In genomic region chr19:45455707-45456499, GRCh38 we compare ENCODE assay signal across 8 cellular contexts. TPM values are rescaled to one million over a fixed set of nuclear protein-coding genes. Genes with fewer than 3 reads are reported as not detected.
DNase-seq lines count a peak whose midpoint lies in the region; ATAC-seq lines count a peak whose summit lies in the region.

No MANE protein-coding gene starts in this region.

- intact Hi-C loops in left cardiac atrium (cut with DNase I), result no loop called here

- peak; percentile 89 for ATAC-seq in activated naive CD8-positive, alpha-beta T cell treated with anti-CD3 and anti-CD28 coated beads, Interleukin-2, amount 50 U/mL, for 24 hours
- ATAC-seq in left cardiac atrium (peak; percentile 90 to 93), GM18511 (IDR thresholded peaks at IDR 0.05; ENCODE audit: unreplicated experiment) (no peak)

- peak overlapping the region; percentile 38 for H3K4me3 Mint-ChIP-seq in activated naive CD8-positive, alpha-beta T cell treated with anti-CD3 and anti-CD28 coated beads, Interleukin-2, amount 50 U/mL, for 24 hours

- H3K27me3 Mint-ChIP-seq in activated naive CD8-positive, alpha-beta T cell treated with anti-CD3 and anti-CD28 coated beads, Interleukin-2, amount 50 U/mL, for 24 hours, result peaks cover 2% of the 10 kb centered on the region

- peak overlapping the region; percentile 87 for H3K27ac Mint-ChIP-seq in activated naive CD8-positive, alpha-beta T cell treated with anti-CD3 and anti-CD28 coated beads, Interleukin-2, amount 50 U/mL, for 24 hours

- H3K36me3 Mint-ChIP-seq in activated naive CD8-positive, alpha-beta T cell treated with anti-CD3 and anti-CD28 coated beads, Interleukin-2, amount 50 U/mL, for 24 hours (ENCODE audit: low read depth), result peaks cover 2% of the 10 kb centered on the region

- H3K9me3 Mint-ChIP-seq in activated naive CD8-positive, alpha-beta T cell treated with anti-CD3 and anti-CD28 coated beads, Interleukin-2, amount 50 U/mL, for 24 hours, result no peaks in the 10 kb centered on the region

- peaks cover 35% of the 10 kb centered on the region for H3K4me1 Mint-ChIP-seq in activated naive CD8-positive, alpha-beta T cell treated with anti-CD3 and anti-CD28 coated beads, Interleukin-2, amount 50 U/mL, for 24 hours

- DNase-seq in C1 segment of cervical spinal cord (lab: John Stamatoyannopoulos, UW) (peak in 10 of 14 donors; percentile 11 to 66 (median 24)), HCEC 1CT (peak; percentile 98), RKO (ENCODE audit: low spot score) (peak; percentile 98), left cardiac atrium (peak; percentile 92), pulmonary artery endothelial cell (ENCODE audit: low read depth, low spot score) (peak; percentile 96), NCI-H510A (lab: John Stamatoyannopoulos, UW) (no peak)
- DNase-seq in activated naive CD8-positive, alpha-beta T cell treated with anti-CD3 and anti-CD28 coated beads, Interleukin-2, amount 50 U/mL, for 24 hours, result peak; percentile 79

RNA-seq across cellular contexts. Expression of gene FOSB, which starts 11.9 kb away (rescaled TPM):
- total RNA-seq in left cardiac atrium, result 1 to 10 TPM; 1.5 to 5.5 TPM
- total RNA-seq in pulmonary artery endothelial cell, result 0.33 and 1.9 TPM in 2 replicates

RNA-seq across cellular contexts. Expression of gene ERCC1, which starts 32.2 kb away (rescaled TPM):
- total RNA-seq in left cardiac atrium (100 to 1,000 TPM; 105 to 140 TPM), pulmonary artery endothelial cell (86.3 and 157 TPM in 2 replicates)

RNA-seq across cellular contexts. Expression of gene RTN2, which starts 40.9 kb away (rescaled TPM):
- total RNA-seq in left cardiac atrium (10 to 100 TPM; 13.0 to 16.3 TPM), pulmonary artery endothelial cell (4.1 and 8.7 TPM in 2 replicates)

RNA-seq across cellular contexts. Expression of gene PPM1N, which starts 42.3 kb away (rescaled TPM):
- total RNA-seq in left cardiac atrium, result 1 to 10 TPM in 1 of 2 donors, under 1 TPM in 1; 0.47 to 1.0 TPM
- 0.92 and 3.0 TPM in 2 replicates for total RNA-seq in pulmonary artery endothelial cell

RNA-seq across cellular contexts. Expression of gene POLR1G, which starts 49.5 kb away (rescaled TPM):
- total RNA-seq in left cardiac atrium (1 to 10 TPM; 4.6 to 5.5 TPM), pulmonary artery endothelial cell (27.3 and 30.1 TPM in 2 replicates)
